In the genomic region with DNA sequence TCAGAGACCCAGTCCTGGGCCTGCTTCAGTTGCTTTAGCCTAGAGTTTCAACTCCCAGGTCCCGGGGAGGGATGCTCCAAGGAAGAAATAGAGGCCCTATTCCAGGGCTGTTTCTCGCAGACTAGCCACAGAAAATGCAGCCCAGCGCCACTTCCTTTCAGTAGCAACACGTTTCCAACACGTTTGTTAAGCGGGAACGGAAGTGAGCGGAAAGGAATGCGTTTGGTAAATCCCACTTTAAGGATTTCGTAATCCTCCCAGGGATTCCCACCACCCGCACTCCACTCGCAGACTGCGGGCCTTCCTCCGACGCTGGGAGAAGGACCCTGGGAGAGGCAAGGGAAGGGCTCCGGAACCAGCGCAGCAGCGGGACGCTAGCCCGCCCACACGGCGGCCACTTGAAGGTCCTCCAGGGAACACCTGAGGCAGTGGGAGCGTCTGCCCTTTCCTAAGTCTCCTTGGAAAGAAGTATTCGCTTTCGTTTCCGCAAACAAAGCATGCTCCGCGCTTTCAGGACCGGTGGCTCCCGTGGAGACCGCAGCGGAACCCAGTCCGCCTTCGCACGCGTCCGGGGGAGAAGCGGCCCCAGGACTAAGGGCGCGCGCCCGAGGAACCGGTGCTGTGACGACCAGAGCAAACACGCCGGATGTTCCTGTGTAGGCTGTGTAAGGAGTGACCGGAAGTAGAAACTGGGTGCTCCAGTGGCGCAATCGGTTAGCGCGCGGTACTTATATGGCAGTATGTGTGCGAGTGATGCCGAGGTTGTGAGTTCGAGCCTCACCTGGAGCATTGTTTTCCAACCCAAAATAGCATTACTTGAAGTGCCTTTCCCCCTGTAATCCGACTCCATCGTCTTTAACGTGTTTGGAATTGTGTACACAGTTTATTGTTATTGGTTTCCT, we compare ENCODE assay signal across 1 cellular context.
TF ChIP-seq lines count a peak whose summit lies in the region.

No MANE protein-coding gene starts in this region.

TF ChIP-seq in HEK293, 187 proteins besides CTCF, POLR2A, EP300 and RAD21 (continued from another document and continues in another):
- TF ChIP-seq, protein P1, sequence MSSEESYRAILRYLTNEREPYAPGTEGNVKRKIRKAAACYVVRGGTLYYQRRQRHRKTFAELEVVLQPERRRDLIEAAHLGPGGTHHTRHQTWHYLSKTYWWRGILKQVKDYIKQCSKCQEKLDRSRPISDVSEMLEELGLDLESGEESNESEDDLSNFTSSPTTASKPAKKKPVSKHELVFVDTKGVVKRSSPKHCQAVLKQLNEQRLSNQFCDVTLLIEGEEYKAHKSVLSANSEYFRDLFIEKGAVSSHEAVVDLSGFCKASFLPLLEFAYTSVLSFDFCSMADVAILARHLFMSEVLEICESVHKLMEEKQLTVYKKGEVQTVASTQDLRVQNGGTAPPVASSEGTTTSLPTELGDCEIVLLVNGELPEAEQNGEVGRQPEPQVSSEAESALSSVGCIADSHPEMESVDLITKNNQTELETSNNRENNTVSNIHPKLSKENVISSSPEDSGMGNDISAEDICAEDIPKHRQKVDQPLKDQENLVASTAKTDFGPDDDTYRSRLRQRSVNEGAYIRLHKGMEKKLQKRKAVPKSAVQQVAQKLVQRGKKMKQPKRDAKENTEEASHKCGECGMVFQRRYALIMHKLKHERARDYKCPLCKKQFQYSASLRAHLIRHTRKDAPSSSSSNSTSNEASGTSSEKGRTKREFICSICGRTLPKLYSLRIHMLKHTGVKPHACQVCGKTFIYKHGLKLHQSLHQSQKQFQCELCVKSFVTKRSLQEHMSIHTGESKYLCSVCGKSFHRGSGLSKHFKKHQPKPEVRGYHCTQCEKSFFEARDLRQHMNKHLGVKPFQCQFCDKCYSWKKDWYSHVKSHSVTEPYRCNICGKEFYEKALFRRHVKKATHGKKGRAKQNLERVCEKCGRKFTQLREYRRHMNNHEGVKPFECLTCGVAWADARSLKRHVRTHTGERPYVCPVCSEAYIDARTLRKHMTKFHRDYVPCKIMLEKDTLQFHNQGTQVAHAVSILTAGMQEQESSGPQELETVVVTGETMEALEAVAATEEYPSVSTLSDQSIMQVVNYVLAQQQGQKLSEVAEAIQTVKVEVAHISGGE (tag by site-specific recombination; conservative IDR thresholded peaks at IDR 0.05; ENCODE audit: low read depth): peak; percentile 96
- TF ChIP-seq ZBTB48 (tag by site-specific recombination; IDR thresholded peaks at IDR 0.05) (peak; percentile 96), ZBTB21 (tag by site-specific recombination; IDR thresholded peaks at IDR 0.05) (peak; percentile 93), ZBTB17 (tag by site-specific recombination; IDR thresholded peaks at IDR 0.05) (peak; percentile 84), ZEB2 (tag by site-specific recombination; IDR thresholded peaks at IDR 0.05) (peak; percentile 93), GLIS2 (tag by site-specific recombination; IDR thresholded peaks at IDR 0.05) (peak; percentile 76), BCL11B (tag by site-specific recombination; IDR thresholded peaks at IDR 0.05; ENCODE audit: low read depth) (peak; percentile 97), MZF1 (tag by site-specific recombination; IDR thresholded peaks at IDR 0.05; ENCODE audit: borderline replicate concordance) (peak; percentile 36; the same call in 1 of the 2 replicates), ZNF433 (tag by site-specific recombination; IDR thresholded peaks at IDR 0.05; ENCODE audit: low read depth) (no peak), ZNF335 (tag by site-specific recombination; conservative IDR thresholded peaks at IDR 0.05) (peak; percentile 91), WT1 (tag by site-specific recombination; IDR thresholded peaks at IDR 0.05) (peak; percentile 74), HOXC10 (CRISPR knock-in tag; IDR thresholded peaks at IDR 0.05) (no peak), ZNF138 (tag by site-specific recombination; IDR thresholded peaks at IDR 0.05; ENCODE audit: borderline replicate concordance) (no peak), ZNF660 (tag by site-specific recombination; IDR thresholded peaks at IDR 0.05) (peak; percentile 72; the same call in 1 of the 2 replicates), ZNF24 (tag by site-specific recombination; IDR thresholded peaks at IDR 0.05) (no peak; the same call in 1 of the 2 replicates), YY1 (tag by site-specific recombination; IDR thresholded peaks at IDR 0.05) (0 out of 2 replicates have a peak, but pooled peaks have one; percentile 36), ZSCAN30 (tag by site-specific recombination; IDR thresholded peaks at IDR 0.05) (peak; percentile 82), ZBTB20 (tag by site-specific recombination; IDR thresholded peaks at IDR 0.05) (peak; percentile 94), ZNF133 (tag by site-specific recombination; IDR thresholded peaks at IDR 0.05) (no peak), ZXDB (tag by site-specific recombination; IDR thresholded peaks at IDR 0.05) (peak; percentile 71)
- TF ChIP-seq, protein P2, sequence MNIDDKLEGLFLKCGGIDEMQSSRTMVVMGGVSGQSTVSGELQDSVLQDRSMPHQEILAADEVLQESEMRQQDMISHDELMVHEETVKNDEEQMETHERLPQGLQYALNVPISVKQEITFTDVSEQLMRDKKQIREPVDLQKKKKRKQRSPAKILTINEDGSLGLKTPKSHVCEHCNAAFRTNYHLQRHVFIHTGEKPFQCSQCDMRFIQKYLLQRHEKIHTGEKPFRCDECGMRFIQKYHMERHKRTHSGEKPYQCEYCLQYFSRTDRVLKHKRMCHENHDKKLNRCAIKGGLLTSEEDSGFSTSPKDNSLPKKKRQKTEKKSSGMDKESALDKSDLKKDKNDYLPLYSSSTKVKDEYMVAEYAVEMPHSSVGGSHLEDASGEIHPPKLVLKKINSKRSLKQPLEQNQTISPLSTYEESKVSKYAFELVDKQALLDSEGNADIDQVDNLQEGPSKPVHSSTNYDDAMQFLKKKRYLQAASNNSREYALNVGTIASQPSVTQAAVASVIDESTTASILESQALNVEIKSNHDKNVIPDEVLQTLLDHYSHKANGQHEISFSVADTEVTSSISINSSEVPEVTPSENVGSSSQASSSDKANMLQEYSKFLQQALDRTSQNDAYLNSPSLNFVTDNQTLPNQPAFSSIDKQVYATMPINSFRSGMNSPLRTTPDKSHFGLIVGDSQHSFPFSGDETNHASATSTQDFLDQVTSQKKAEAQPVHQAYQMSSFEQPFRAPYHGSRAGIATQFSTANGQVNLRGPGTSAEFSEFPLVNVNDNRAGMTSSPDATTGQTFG (tag by site-specific recombination; IDR thresholded peaks at IDR 0.05; ENCODE audit: borderline replicate concordance): no peak
- TF ChIP-seq, protein P3, sequence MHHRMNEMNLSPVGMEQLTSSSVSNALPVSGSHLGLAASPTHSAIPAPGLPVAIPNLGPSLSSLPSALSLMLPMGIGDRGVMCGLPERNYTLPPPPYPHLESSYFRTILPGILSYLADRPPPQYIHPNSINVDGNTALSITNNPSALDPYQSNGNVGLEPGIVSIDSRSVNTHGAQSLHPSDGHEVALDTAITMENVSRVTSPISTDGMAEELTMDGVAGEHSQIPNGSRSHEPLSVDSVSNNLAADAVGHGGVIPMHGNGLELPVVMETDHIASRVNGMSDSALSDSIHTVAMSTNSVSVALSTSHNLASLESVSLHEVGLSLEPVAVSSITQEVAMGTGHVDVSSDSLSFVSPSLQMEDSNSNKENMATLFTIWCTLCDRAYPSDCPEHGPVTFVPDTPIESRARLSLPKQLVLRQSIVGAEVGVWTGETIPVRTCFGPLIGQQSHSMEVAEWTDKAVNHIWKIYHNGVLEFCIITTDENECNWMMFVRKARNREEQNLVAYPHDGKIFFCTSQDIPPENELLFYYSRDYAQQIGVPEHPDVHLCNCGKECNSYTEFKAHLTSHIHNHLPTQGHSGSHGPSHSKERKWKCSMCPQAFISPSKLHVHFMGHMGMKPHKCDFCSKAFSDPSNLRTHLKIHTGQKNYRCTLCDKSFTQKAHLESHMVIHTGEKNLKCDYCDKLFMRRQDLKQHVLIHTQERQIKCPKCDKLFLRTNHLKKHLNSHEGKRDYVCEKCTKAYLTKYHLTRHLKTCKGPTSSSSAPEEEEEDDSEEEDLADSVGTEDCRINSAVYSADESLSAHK (tag by site-specific recombination; IDR thresholded peaks at IDR 0.05): no peak
- TF ChIP-seq, protein P4, sequence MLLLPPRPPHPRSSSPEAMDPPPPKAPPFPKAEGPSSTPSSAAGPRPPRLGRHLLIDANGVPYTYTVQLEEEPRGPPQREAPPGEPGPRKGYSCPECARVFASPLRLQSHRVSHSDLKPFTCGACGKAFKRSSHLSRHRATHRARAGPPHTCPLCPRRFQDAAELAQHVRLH (tag by site-specific recombination; IDR thresholded peaks at IDR 0.05): peak; percentile 93
- TF ChIP-seq, protein P5, sequence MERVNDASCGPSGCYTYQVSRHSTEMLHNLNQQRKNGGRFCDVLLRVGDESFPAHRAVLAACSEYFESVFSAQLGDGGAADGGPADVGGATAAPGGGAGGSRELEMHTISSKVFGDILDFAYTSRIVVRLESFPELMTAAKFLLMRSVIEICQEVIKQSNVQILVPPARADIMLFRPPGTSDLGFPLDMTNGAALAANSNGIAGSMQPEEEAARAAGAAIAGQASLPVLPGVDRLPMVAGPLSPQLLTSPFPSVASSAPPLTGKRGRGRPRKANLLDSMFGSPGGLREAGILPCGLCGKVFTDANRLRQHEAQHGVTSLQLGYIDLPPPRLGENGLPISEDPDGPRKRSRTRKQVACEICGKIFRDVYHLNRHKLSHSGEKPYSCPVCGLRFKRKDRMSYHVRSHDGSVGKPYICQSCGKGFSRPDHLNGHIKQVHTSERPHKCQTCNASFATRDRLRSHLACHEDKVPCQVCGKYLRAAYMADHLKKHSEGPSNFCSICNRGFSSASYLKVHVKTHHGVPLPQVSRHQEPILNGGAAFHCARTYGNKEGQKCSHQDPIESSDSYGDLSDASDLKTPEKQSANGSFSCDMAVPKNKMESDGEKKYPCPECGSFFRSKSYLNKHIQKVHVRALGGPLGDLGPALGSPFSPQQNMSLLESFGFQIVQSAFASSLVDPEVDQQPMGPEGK (tag by site-specific recombination; IDR thresholded peaks at IDR 0.05): peak; percentile 68
- TF ChIP-seq, protein P6, sequence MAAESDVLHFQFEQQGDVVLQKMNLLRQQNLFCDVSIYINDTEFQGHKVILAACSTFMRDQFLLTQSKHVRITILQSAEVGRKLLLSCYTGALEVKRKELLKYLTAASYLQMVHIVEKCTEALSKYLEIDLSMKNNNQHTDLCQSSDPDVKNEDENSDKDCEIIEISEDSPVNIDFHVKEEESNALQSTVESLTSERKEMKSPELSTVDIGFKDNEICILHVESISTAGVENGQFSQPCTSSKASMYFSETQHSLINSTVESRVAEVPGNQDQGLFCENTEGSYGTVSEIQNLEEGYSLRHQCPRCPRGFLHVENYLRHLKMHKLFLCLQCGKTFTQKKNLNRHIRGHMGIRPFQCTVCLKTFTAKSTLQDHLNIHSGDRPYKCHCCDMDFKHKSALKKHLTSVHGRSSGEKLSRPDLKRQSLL (tag by site-specific recombination; IDR thresholded peaks at IDR 0.05): peak; percentile 5; the same call in 1 of the 2 replicates
- TF ChIP-seq, protein P7, sequence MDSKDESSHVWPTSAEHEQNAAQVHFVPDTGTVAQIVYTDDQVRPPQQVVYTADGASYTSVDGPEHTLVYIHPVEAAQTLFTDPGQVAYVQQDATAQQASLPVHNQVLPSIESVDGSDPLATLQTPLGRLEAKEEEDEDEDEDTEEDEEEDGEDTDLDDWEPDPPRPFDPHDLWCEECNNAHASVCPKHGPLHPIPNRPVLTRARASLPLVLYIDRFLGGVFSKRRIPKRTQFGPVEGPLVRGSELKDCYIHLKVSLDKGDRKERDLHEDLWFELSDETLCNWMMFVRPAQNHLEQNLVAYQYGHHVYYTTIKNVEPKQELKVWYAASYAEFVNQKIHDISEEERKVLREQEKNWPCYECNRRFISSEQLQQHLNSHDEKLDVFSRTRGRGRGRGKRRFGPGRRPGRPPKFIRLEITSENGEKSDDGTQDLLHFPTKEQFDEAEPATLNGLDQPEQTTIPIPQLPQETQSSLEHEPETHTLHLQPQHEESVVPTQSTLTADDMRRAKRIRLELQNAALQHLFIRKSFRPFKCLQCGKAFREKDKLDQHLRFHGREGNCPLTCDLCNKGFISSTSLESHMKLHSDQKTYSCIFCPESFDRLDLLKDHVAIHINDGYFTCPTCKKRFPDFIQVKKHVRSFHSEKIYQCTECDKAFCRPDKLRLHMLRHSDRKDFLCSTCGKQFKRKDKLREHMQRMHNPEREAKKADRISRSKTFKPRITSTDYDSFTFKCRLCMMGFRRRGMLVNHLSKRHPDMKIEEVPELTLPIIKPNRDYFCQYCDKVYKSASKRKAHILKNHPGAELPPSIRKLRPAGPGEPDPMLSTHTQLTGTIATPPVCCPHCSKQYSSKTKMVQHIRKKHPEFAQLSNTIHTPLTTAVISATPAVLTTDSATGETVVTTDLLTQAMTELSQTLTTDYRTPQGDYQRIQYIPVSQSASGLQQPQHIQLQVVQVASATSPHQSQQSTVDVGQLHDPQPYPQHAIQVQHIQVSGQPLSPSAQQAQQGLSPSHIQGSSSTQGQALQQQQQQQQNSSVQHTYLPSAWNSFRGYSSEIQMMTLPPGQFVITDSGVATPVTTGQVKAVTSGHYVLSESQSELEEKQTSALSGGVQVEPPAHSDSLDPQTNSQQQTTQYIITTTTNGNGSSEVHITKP (tag by site-specific recombination; IDR thresholded peaks at IDR 0.05): peak; percentile 80
- TF ChIP-seq, protein P8, sequence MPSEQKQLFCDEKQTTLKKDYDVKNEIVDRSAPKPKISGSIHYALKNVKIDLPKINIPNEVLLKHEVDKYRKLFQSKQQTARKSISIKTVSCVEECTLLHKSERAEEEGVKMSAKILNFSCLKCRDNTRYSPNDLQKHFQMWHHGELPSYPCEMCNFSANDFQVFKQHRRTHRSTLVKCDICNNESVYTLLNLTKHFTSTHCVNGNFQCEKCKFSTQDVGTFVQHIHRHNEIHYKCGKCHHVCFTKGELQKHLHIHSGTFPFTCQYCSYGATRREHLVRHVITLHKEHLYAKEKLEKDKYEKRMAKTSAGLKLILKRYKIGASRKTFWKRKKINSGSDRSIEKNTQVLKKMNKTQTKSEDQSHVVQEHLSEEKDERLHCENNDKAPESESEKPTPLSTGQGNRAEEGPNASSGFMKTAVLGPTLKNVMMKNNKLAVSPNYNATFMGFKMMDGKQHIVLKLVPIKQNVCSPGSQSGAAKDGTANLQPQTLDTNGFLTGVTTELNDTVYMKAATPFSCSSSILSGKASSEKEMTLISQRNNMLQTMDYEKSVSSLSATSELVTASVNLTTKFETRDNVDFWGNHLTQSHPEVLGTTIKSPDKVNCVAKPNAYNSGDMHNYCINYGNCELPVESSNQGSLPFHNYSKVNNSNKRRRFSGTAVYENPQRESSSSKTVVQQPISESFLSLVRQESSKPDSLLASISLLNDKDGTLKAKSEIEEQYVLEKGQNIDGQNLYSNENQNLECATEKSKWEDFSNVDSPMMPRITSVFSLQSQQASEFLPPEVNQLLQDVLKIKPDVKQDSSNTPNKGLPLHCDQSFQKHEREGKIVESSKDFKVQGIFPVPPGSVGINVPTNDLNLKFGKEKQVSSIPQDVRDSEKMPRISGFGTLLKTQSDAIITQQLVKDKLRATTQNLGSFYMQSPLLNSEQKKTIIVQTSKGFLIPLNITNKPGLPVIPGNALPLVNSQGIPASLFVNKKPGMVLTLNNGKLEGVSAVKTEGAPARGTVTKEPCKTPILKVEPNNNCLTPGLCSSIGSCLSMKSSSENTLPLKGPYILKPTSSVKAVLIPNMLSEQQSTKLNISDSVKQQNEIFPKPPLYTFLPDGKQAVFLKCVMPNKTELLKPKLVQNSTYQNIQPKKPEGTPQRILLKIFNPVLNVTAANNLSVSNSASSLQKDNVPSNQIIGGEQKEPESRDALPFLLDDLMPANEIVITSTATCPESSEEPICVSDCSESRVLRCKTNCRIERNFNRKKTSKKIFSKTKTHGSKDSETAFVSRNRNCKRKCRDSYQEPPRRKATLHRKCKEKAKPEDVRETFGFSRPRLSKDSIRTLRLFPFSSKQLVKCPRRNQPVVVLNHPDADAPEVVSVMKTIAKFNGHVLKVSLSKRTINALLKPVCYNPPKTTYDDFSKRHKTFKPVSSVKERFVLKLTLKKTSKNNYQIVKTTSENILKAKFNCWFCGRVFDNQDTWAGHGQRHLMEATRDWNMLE (tag by site-specific recombination; conservative IDR thresholded peaks at IDR 0.05; ENCODE audit: low read depth): peak; percentile 75
